9 cellular contexts compared by ENCODE assay signal in genomic region chr12:108690191-108690518, GRCh38. TPM values are rescaled to one million over a fixed set of nuclear protein-coding genes. Genes with fewer than 3 reads are reported as not detected.
DNase-seq lines count a peak whose midpoint lies in the region; ATAC-seq and TF ChIP-seq lines count a peak whose summit lies in the region.
"Had no signal": no experiment of that assay in that cellular context is flagged by ENCODE, and none has a peak within 500 bp of the region (broad histone marks: within the 10 kb centered on the region; RNA-seq: fewer than 3 reads in every experiment).

No MANE protein-coding gene starts in this region.

- no peaks in the 10 kb centered on the region for H3K27me3 Mint-ChIP-seq in IgD-negative memory B cell
- H3K27me3 Mint-ChIP-seq in central memory CD8-positive, alpha-beta T cell, result no peaks in the 10 kb centered on the region
- no peaks in the 10 kb centered on the region for H3K27me3 Mint-ChIP-seq in nephron (ENCODE audit: low read depth)

- H3K4me1 ChIP-seq in A673 (ENCODE audit: insufficient read depth, low read length, poor library complexity, severe bottlenecking), result peaks cover 64% of the 10 kb centered on the region

- H3K9me3 Mint-ChIP-seq in IgD-negative memory B cell (no peaks in the 10 kb centered on the region), nephron (no peaks in the 10 kb centered on the region)
- H3K9me3 Mint-ChIP-seq in central memory CD8-positive, alpha-beta T cell, result no peaks in the 10 kb centered on the region

- H3K36me3 Mint-ChIP-seq in IgD-negative memory B cell, result peaks cover 7% of the 10 kb centered on the region
- no peaks in the 10 kb centered on the region for H3K36me3 Mint-ChIP-seq in central memory CD8-positive, alpha-beta T cell (ENCODE audit: insufficient read depth)
- peaks cover 6% of the 10 kb centered on the region for H3K36me3 Mint-ChIP-seq in nephron (ENCODE audit: low read depth)

- no TSS peak for BruUV-seq in A673 (replicated peaks; lab: Mats Ljungman, UMichigan)

- peak overlapping the region; percentile 96 for H3K27ac ChIP-seq in A673 (ENCODE audit: low read depth, low read length, poor library complexity, severe bottlenecking)

- H3K27me3 ChIP-seq in A673 (replicated peaks; ENCODE audit: insufficient read depth, low read depth, low read length, poor library complexity), result no peaks in the 10 kb centered on the region

- in situ Hi-C loops in ACHN (cut with HindIII; ENCODE audit: low pct_ligation_motif_present, low pct_unique_long_range_greater_than_20kb, low sequenced_read_pairs), result no loop called here

- no peak overlapping the region for H3K4me3 ChIP-seq in A673 (ENCODE audit: low read depth, low read length, poor library complexity, severe bottlenecking)

- ATAC-seq in central memory CD8-positive, alpha-beta T cell (replicated peaks; ENCODE audit: extremely low read depth, poor library complexity, severe bottlenecking), result no peak
- ATAC-seq in HG02623 (IDR thresholded peaks at IDR 0.05; ENCODE audit: unreplicated experiment) (no peak), HG03135 (IDR thresholded peaks at IDR 0.05; ENCODE audit: unreplicated experiment) (no peak)

- H3K4me1 Mint-ChIP-seq in IgD-negative memory B cell (peaks cover 49 to 50% (median 49%) of the 10 kb centered on the region in 3 donors), nephron (peaks cover 71% of the 10 kb centered on the region)
- H3K4me1 Mint-ChIP-seq in central memory CD8-positive, alpha-beta T cell, result peaks cover 32% of the 10 kb centered on the region

- DNase-seq in A673 (ENCODE audit: low spot score), result no peak
- no peak for DNase-seq in central memory CD8-positive, alpha-beta T cell (ENCODE audit: low spot score in 2 of 2)
- DNase-seq in DMS53 (lab: John Stamatoyannopoulos, UW), result no peak
- no peak for DNase-seq in ACHN

- intact Hi-C loops in A673 (cut with micrococcal nuclease; ENCODE audit: unreplicated experiment), result loop anchor here (2.0 kb wide), 1 partner anchor 41 kb away; the partner anchor contains the start of gene CORO1C

- CTCF ChIA-PET in A673 (lab: Charles Lee), result no interaction called here

- no peak for TF ChIP-seq CTCF in A673 (conservative IDR thresholded peaks at IDR 0.05; ENCODE audit: low read depth, low read length)
- TF ChIP-seq CTCF in nephron (IDR thresholded peaks at IDR 0.05; ENCODE audit: unreplicated experiment in 3 of 3), result no peak

- POLR2A ChIA-PET in A673 (lab: Charles Lee; ENCODE audit: low non-redundant PET), result interaction anchor here (0.6 kb wide), 1 partner anchor 114 kb away, joined by 6 read pairs; no protein-coding TSS in a partner anchor

- no peaks in the 10 kb centered on the region for H3K9me3 ChIP-seq in A673 (ENCODE audit: low read depth, low read length, poor library complexity, severe bottlenecking)

- H3K36me3 ChIP-seq in A673 (ENCODE audit: insufficient read depth, low read length, poor library complexity, severe bottlenecking), result peaks cover 5% of the 10 kb centered on the region

- H3K4me3 Mint-ChIP-seq in IgD-negative memory B cell (peak overlapping the region in 3 of 4 donors; percentile 18 to 86 (median 81)), nephron (peak overlapping the region; percentile 18 to 54 (median 40))
- H3K4me3 Mint-ChIP-seq in central memory CD8-positive, alpha-beta T cell, result peak overlapping the region; percentile 39

- peak overlapping the region; percentile 40 to 88 (median 80) for H3K27ac Mint-ChIP-seq in IgD-negative memory B cell
- H3K27ac Mint-ChIP-seq in central memory CD8-positive, alpha-beta T cell (ENCODE audit: low read depth), result peak overlapping the region; percentile 16
- H3K27ac Mint-ChIP-seq in nephron, result peak overlapping the region; percentile 91 to 99 (median 98)

RNA-seq across cellular contexts. Expression of gene CORO1C, which starts 41.2 kb away (rescaled TPM):
- total RNA-seq in A673 (2021), result 206 and 208 TPM in 2 replicates
- polyA plus RNA-seq in IgD-negative memory B cell, result 71.8 TPM

RNA-seq across cellular contexts. Expression of gene SELPLG, which starts 56.5 kb away (rescaled TPM):
- total RNA-seq in A673 (2021), result 0.34 and 0.35 TPM in 2 replicates
- polyA plus RNA-seq in IgD-negative memory B cell, result 37.0 TPM
- total RNA-seq: NCI-H460 had no signal

Comparison
In these comparisons a context has a peak if more than half of its experiments do, and no peak if none do; other contexts are left out.
1. H3K27ac Mint-ChIP-seq: peak in every context shown above with its lines; median percentile 98 in nephron; 80 in IgD-negative memory B cell; 16 in central memory CD8-positive, alpha-beta T cell.